ENCODE assay signal across 18 cellular contexts in genomic region chr19:45070214-45070613, GRCh38. TPM values are rescaled to one million over a fixed set of nuclear protein-coding genes. Genes with fewer than 3 reads are reported as not detected.
A peak's percentile ranks its signal among the peaks of the same experiment; 100 is the strongest.
DNase-seq lines count a peak whose midpoint lies in the region; ATAC-seq, FAIRE-seq and TF ChIP-seq lines count a peak whose summit lies in the region.
"Had no signal": no experiment of that assay in that cellular context is flagged by ENCODE, and none has a peak within 500 bp of the region (broad histone marks: within the 10 kb centered on the region; RNA-seq: fewer than 3 reads in every experiment).

No MANE protein-coding gene starts in this region.

- peak overlapping the region in 2 of 3 donors; percentile 70 to 76 for H3K27ac Mint-ChIP-seq in IgD-negative memory B cell
- peak overlapping the region; percentile 24 for H3K27ac Mint-ChIP-seq in dendritic cell treated with granulocyte-macrophage colony-stimulating factor and Interleukin-4, amounts not matched to agents 40 ng/mL and 50 ng/mL, for 4 days
- H3K27ac Mint-ChIP-seq in stimulated activated naive B cell treated with anti-CD40 and anti-IgM and Interleukin-4, amounts not matched to agents 10 μg/mL and 1 μg/mL and 100 μg/mL, for 72 hours, result peak overlapping the region; percentile 65
- H3K27ac Mint-ChIP-seq: CD8-positive, alpha-beta T cell had no signal

- ATAC-seq in stimulated activated naive B cell treated with anti-CD40 and anti-IgM and Interleukin-4, amounts not matched to agents 10 μg/mL and 1 μg/mL and 100 μg/mL, for 72 hours (replicated peaks), result no peak
- ATAC-seq in HG03108 (IDR thresholded peaks at IDR 0.05; ENCODE audit: unreplicated experiment), result no peak
- ATAC-seq: CD8-positive, alpha-beta T cell had no signal

- peaks cover 4% of the 10 kb centered on the region for H3K36me3 Mint-ChIP-seq in IgD-negative memory B cell
- H3K36me3 Mint-ChIP-seq in dendritic cell treated with granulocyte-macrophage colony-stimulating factor and Interleukin-4, amounts not matched to agents 40 ng/mL and 50 ng/mL, for 4 days (ENCODE audit: low read depth), result peaks cover 80% of the 10 kb centered on the region
- H3K36me3 Mint-ChIP-seq in stimulated activated naive B cell treated with anti-CD40 and anti-IgM and Interleukin-4, amounts not matched to agents 10 μg/mL and 1 μg/mL and 100 μg/mL, for 72 hours, result peaks cover 39 to 61% of the 10 kb centered on the region in 2 donors

- no peaks in the 10 kb centered on the region for H3K27me3 Mint-ChIP-seq in IgD-negative memory B cell
- H3K27me3 Mint-ChIP-seq in dendritic cell treated with granulocyte-macrophage colony-stimulating factor and Interleukin-4, amounts not matched to agents 40 ng/mL and 50 ng/mL, for 4 days, result no peaks in the 10 kb centered on the region
- H3K27me3 Mint-ChIP-seq in stimulated activated naive B cell treated with anti-CD40 and anti-IgM and Interleukin-4, amounts not matched to agents 10 μg/mL and 1 μg/mL and 100 μg/mL, for 72 hours, result no peaks in the 10 kb centered on the region

- FAIRE-seq in GM12891 (lab: Jason Lieb, UNC), result peak; percentile 75
- FAIRE-seq: D721Med, HTR-8/SVneo had no signal

- peaks cover 7 to 14% (median 12%) of the 10 kb centered on the region in 3 donors for H3K4me1 Mint-ChIP-seq in IgD-negative memory B cell
- H3K4me1 Mint-ChIP-seq in dendritic cell treated with granulocyte-macrophage colony-stimulating factor and Interleukin-4, amounts not matched to agents 40 ng/mL and 50 ng/mL, for 4 days (ENCODE audit: low read depth), result peaks cover 41% of the 10 kb centered on the region
- H3K4me1 Mint-ChIP-seq in stimulated activated naive B cell treated with anti-CD40 and anti-IgM and Interleukin-4, amounts not matched to agents 10 μg/mL and 1 μg/mL and 100 μg/mL, for 72 hours, result peaks cover 15 to 48% of the 10 kb centered on the region in 2 donors

- intact Hi-C loops in dendritic cell treated with granulocyte-macrophage colony-stimulating factor and Interleukin-4, amounts not matched to agents 40 ng/mL and 50 ng/mL, for 4 days (cut with micrococcal nuclease), result no loop called here

- H3K9me3 Mint-ChIP-seq in IgD-negative memory B cell, result no peaks in the 10 kb centered on the region
- no peaks in the 10 kb centered on the region for H3K9me3 Mint-ChIP-seq in dendritic cell treated with granulocyte-macrophage colony-stimulating factor and Interleukin-4, amounts not matched to agents 40 ng/mL and 50 ng/mL, for 4 days
- H3K9me3 Mint-ChIP-seq in stimulated activated naive B cell treated with anti-CD40 and anti-IgM and Interleukin-4, amounts not matched to agents 10 μg/mL and 1 μg/mL and 100 μg/mL, for 72 hours, result no peaks in the 10 kb centered on the region
- H3K9me3 Mint-ChIP-seq: CD8-positive, alpha-beta T cell had no signal

- 0 out of 2 replicates have a peak, but pooled peaks have one; percentile 16 for TF ChIP-seq POLR2A in GM12891 (IDR thresholded peaks at IDR 0.05; ENCODE audit: low read depth, low read length)

- peak overlapping the region in 1 of 4 donors; percentile 88 for H3K4me3 Mint-ChIP-seq in IgD-negative memory B cell
- H3K4me3 Mint-ChIP-seq in dendritic cell treated with granulocyte-macrophage colony-stimulating factor and Interleukin-4, amounts not matched to agents 40 ng/mL and 50 ng/mL, for 4 days, result no peak overlapping the region
- no peak overlapping the region for H3K4me3 Mint-ChIP-seq in stimulated activated naive B cell treated with anti-CD40 and anti-IgM and Interleukin-4, amounts not matched to agents 10 μg/mL and 1 μg/mL and 100 μg/mL, for 72 hours
- H3K4me3 Mint-ChIP-seq: CD8-positive, alpha-beta T cell had no signal

- DNase-seq in GM12891 (ENCODE audit: insufficient read length, low spot score) (no peak), anterior cingulate cortex (lab: John Stamatoyannopoulos, UW) (no peak), AML-193 (lab: John Stamatoyannopoulos, UW) (no peak)
- no peak for DNase-seq in stimulated activated naive B cell treated with anti-CD40 and anti-IgM and Interleukin-4, amounts not matched to agents 10 μg/mL and 1 μg/mL and 100 μg/mL, for 72 hours
- DNase-seq: ACHN; BE2C; CD8-positive, alpha-beta T cell; DND-41; GF-D8; HCEC 1CT; NCI-H1048; NCI-H69; Right ventricle myocardium superior had no signal

TF ChIP-seq in GM12891, 5 proteins besides CTCF, POLR2A, EP300 and RAD21:
- TF ChIP-seq PAX5 (IDR thresholded peaks at IDR 0.05; ENCODE audit: insufficient read depth, low read length, severe bottlenecking) (no peak), POLR2AphosphoS5 (IDR thresholded peaks at IDR 0.05; ENCODE audit: low read depth, low read length) (peak; percentile 60; the same call in 1 of the 2 replicates)
TF ChIP-seq in GM12891: peak in this region for 1.

RNA-seq across cellular contexts. Expression of gene ZNF296, which starts 6.1 kb away (rescaled TPM):
- polyA plus RNA-seq in GM12891 (2012; ENCODE audit: low read depth, missing spikeins), result 6.5 TPM
- 74.4 TPM for polyA plus RNA-seq in IgD-negative memory B cell

RNA-seq across cellular contexts. Expression of gene GEMIN7, which starts 8.8 kb away (rescaled TPM):
- polyA plus RNA-seq in GM12891 (2012; ENCODE audit: low read depth, missing spikeins), result 43.2 TPM
- 115 TPM for polyA plus RNA-seq in IgD-negative memory B cell

RNA-seq across cellular contexts. Expression of gene PPP1R37, which starts 22.8 kb away (rescaled TPM):
- 9.5 TPM for polyA plus RNA-seq in GM12891 (2012; ENCODE audit: low read depth, missing spikeins)
- polyA plus RNA-seq in IgD-negative memory B cell, result 2.3 TPM

RNA-seq across cellular contexts. Expression of gene CLASRP, which starts 31.4 kb away (rescaled TPM):
- 55.1 TPM for polyA plus RNA-seq in GM12891 (2012; ENCODE audit: low read depth, missing spikeins)
- polyA plus RNA-seq in IgD-negative memory B cell, result 27.0 TPM
